Comparison of ENCODE assay signal across 9 cellular contexts in genomic region chr9:92770005-92770995, GRCh38. TPM values are rescaled to one million over a fixed set of nuclear protein-coding genes. Genes with fewer than 3 reads are reported as not detected.
DNase-seq lines count a peak whose midpoint lies in the region; ATAC-seq and TF ChIP-seq lines count a peak whose summit lies in the region.
"Had no signal": no experiment of that assay in that cellular context is flagged by ENCODE, and none has a peak within 500 bp of the region (broad histone marks: within the 10 kb centered on the region; RNA-seq: fewer than 3 reads in every experiment).

No MANE protein-coding gene starts in this region.

- H3K4me3 ChIP-seq in NT2/D1 (ENCODE audit: insufficient read length, low read depth) (no peak overlapping the region), fibroblast of lung (replicated peaks in 1 of 4; ENCODE audit: control extremely low read depth in 1 of 4, insufficient read depth in 1 of 4, low read depth in 3 of 4, low read length in 4 of 4) (no peak overlapping the region)

- CTCF ChIA-PET in activated CD8-positive, alpha-beta memory T cell treated with anti-CD3 and anti-CD28 coated beads, Interleukin-2, amount 10 ng/mL, durations not matched to agents 7 days and 5 days (lab: Charles Lee): interaction anchor here (0.8 to 1.2 kb wide), 3 partner anchors 21 to 57 kb away, joined by 3 to 4 read pairs (median 4); no protein-coding TSS in a partner anchor

- H3K4me2 ChIP-seq in fibroblast of lung (ENCODE audit: extremely low read depth, insufficient read depth, low read length): no peak overlapping the region

- no peaks in the 10 kb centered on the region for H3K36me3 Mint-ChIP-seq in activated CD8-positive, alpha-beta memory T cell treated with anti-CD3 and anti-CD28 coated beads, Interleukin-2, amount 10 ng/mL, durations not matched to agents 7 days and 5 days
- no peaks in the 10 kb centered on the region for H3K36me3 Mint-ChIP-seq in stimulated activated naive CD8-positive, alpha-beta T cell treated with anti-CD3 and anti-CD28 coated beads, Interleukin-15, Interleukin-2, amounts not matched to agents 100 ng/mL and 50 ng/mL, for 24 hours (ENCODE audit: low read depth)

- peak overlapping the region; percentile 60 for H3K27ac Mint-ChIP-seq in activated CD8-positive, alpha-beta memory T cell treated with anti-CD3 and anti-CD28 coated beads, Interleukin-2, amount 10 ng/mL, durations not matched to agents 7 days and 5 days
- H3K27ac Mint-ChIP-seq in stimulated activated naive CD8-positive, alpha-beta T cell treated with anti-CD3 and anti-CD28 coated beads, Interleukin-15, Interleukin-2, amounts not matched to agents 100 ng/mL and 50 ng/mL, for 24 hours: peak overlapping the region; percentile 47

- peaks cover 5% of the 10 kb centered on the region for H3K27me3 Mint-ChIP-seq in activated CD8-positive, alpha-beta memory T cell treated with anti-CD3 and anti-CD28 coated beads, Interleukin-2, amount 10 ng/mL, durations not matched to agents 7 days and 5 days
- H3K27me3 Mint-ChIP-seq in stimulated activated naive CD8-positive, alpha-beta T cell treated with anti-CD3 and anti-CD28 coated beads, Interleukin-15, Interleukin-2, amounts not matched to agents 100 ng/mL and 50 ng/mL, for 24 hours: no peaks in the 10 kb centered on the region

- H4K20me1 ChIP-seq in fibroblast of lung (ENCODE audit: control insufficient read depth, extremely low read depth, insufficient read depth, low read length): no peaks in the 10 kb centered on the region

- H3K4me1 ChIP-seq in NT2/D1 (ENCODE audit: insufficient read depth, insufficient read length) (peaks cover 7% of the 10 kb centered on the region), fibroblast of lung (ENCODE audit: control insufficient read depth, extremely low read depth, insufficient read depth, low read length) (peaks cover 7% of the 10 kb centered on the region)

- no peaks in the 10 kb centered on the region for H3K36me3 ChIP-seq in NT2/D1 (ENCODE audit: insufficient read depth, insufficient read length, low read length)
- no peaks in the 10 kb centered on the region for H3K36me3 ChIP-seq in fibroblast of lung (ENCODE audit: control insufficient read depth, insufficient read depth, low read length)

- H3K9ac ChIP-seq in NT2/D1 (ENCODE audit: insufficient read length, low read depth) (no peak overlapping the region), fibroblast of lung (ENCODE audit: insufficient read depth, low read length) (no peak overlapping the region)

- H3K79me2 ChIP-seq in fibroblast of lung (ENCODE audit: control insufficient read depth, insufficient read depth, low read length): no peaks in the 10 kb centered on the region

- peaks cover 26% of the 10 kb centered on the region for H3K4me1 Mint-ChIP-seq in activated CD8-positive, alpha-beta memory T cell treated with anti-CD3 and anti-CD28 coated beads, Interleukin-2, amount 10 ng/mL, durations not matched to agents 7 days and 5 days
- peaks cover 29% of the 10 kb centered on the region for H3K4me1 Mint-ChIP-seq in stimulated activated naive CD8-positive, alpha-beta T cell treated with anti-CD3 and anti-CD28 coated beads, Interleukin-15, Interleukin-2, amounts not matched to agents 100 ng/mL and 50 ng/mL, for 24 hours (ENCODE audit: low read depth)

- H3K9me3 ChIP-seq in NT2/D1 (ENCODE audit: insufficient read depth, low read length): no peaks in the 10 kb centered on the region
- no peaks in the 10 kb centered on the region for H3K9me3 ChIP-seq in fibroblast of lung (ENCODE audit: control insufficient read depth, insufficient read depth, low read depth, low read length)

- H3K9me3 Mint-ChIP-seq in activated CD8-positive, alpha-beta memory T cell treated with anti-CD3 and anti-CD28 coated beads, Interleukin-2, amount 10 ng/mL, durations not matched to agents 7 days and 5 days (ENCODE audit: low read depth): no peaks in the 10 kb centered on the region
- H3K9me3 Mint-ChIP-seq in stimulated activated naive CD8-positive, alpha-beta T cell treated with anti-CD3 and anti-CD28 coated beads, Interleukin-15, Interleukin-2, amounts not matched to agents 100 ng/mL and 50 ng/mL, for 24 hours: no peaks in the 10 kb centered on the region
- H3K9me3 Mint-ChIP-seq: CD8-positive, alpha-beta memory T cell had no signal

- ATAC-seq in activated CD8-positive, alpha-beta memory T cell treated with anti-CD3 and anti-CD28 coated beads, Interleukin-2, amount 10 ng/mL, durations not matched to agents 7 days and 5 days: no peak
- no peak for ATAC-seq in HG03097 (IDR thresholded peaks at IDR 0.05; ENCODE audit: low FRiP score, unreplicated experiment)

- no peak for DNase-seq in activated CD8-positive, alpha-beta memory T cell treated with anti-CD3 and anti-CD28 coated beads, Interleukin-2, amount 10 ng/mL, durations not matched to agents 7 days and 5 days
- DNase-seq in activated CD8-positive, alpha-beta memory T cell treated with anti-CD3 and anti-CD28 coated beads for 24 hours: no peak
- DNase-seq in NT2/D1 (ENCODE audit: low read depth, low spot score) (peak; percentile 25), fibroblast of lung (ENCODE audit: low read depth in 2 of 2) (no peak), H4 (ENCODE audit: low spot score) (no peak), NCI-H187 (lab: John Stamatoyannopoulos, UW) (no peak)
- DNase-seq: CD8-positive, alpha-beta memory T cell had no signal

- peak overlapping the region; percentile 50 for H2AFZ ChIP-seq in fibroblast of lung (ENCODE audit: low read length)

- no peak overlapping the region for H3K4me3 Mint-ChIP-seq in activated CD8-positive, alpha-beta memory T cell treated with anti-CD3 and anti-CD28 coated beads, Interleukin-2, amount 10 ng/mL, durations not matched to agents 7 days and 5 days
- no peak overlapping the region for H3K4me3 Mint-ChIP-seq in stimulated activated naive CD8-positive, alpha-beta T cell treated with anti-CD3 and anti-CD28 coated beads, Interleukin-15, Interleukin-2, amounts not matched to agents 100 ng/mL and 50 ng/mL, for 24 hours

- no peak for TF ChIP-seq CTCF in fibroblast of lung (conservative IDR thresholded peaks at IDR 0.05 in 1 of 2, IDR thresholded peaks at IDR 0.05 in 1 of 2; ENCODE audit: low read depth in 1 of 2, low read length in 2 of 2)

- H3K27ac ChIP-seq in fibroblast of lung (ENCODE audit: insufficient read depth, low read length): no peak overlapping the region

- H3K27me3 ChIP-seq in NT2/D1 (ENCODE audit: insufficient read depth, insufficient read length): no peaks in the 10 kb centered on the region
- H3K27me3 ChIP-seq in fibroblast of lung (ENCODE audit: control insufficient read depth, insufficient read depth, low read length): no peaks in the 10 kb centered on the region

RNA-seq across cellular contexts. Expression of gene BICD2, which starts 5.7 kb away (rescaled TPM):
- total RNA-seq in activated CD8-positive, alpha-beta memory T cell treated with anti-CD3 and anti-CD28 coated beads, Interleukin-2, amount 10 ng/mL, durations not matched to agents 7 days and 5 days: 10 to 100 TPM; 26.4 to 27.2 TPM
- total RNA-seq in fibroblast of lung: 32.9 and 35.8 TPM in 2 replicates
- 9.1 and 10.6 TPM in 2 replicates for polyA plus RNA-seq in fibroblast of lung
- 20.9 and 23.3 TPM in 2 replicates for polyA plus RNA-seq in fibroblast of lung (2012)
- 10.2 and 16.7 TPM in 2 replicates for polyA minus RNA-seq in fibroblast of lung (ENCODE audit: low replicate concordance)
- total RNA-seq in H4 (2014; rRNA removed; shearing (Covaris generic)): 18.3 and 24.3 TPM in 2 replicates
